Comparison of ENCODE assay signal across 22 cellular contexts in genomic region chr3:108209579-108209978, GRCh38.
DNase-seq lines count a peak whose midpoint lies in the region; ATAC-seq lines count a peak whose summit lies in the region.
"Had no signal": no experiment of that assay in that cellular context is flagged by ENCODE, and none has a peak within 500 bp of the region (broad histone marks: within the 10 kb centered on the region; RNA-seq: fewer than 3 reads in every experiment).

No MANE protein-coding gene starts in this region.

- no peak overlapping the region for H3K4me3 Mint-ChIP-seq in memory B cell
- H3K4me3 Mint-ChIP-seq: activated CD4-positive, alpha-beta T cell treated with anti-CD3 and anti-CD28 coated beads, Interleukin-2, amount 10 ng/mL, durations not matched to agents 7 days and 5 days; natural killer cell treated with Interleukin-12 subunit alpha and Interleukin-12 subunit beta and Interleukin-15 and Interleukin-18, amount 100 ng/mL, for 72 hours; stimulated activated naive CD8-positive, alpha-beta T cell treated with anti-CD3 and anti-CD28 coated beads, Interleukin-15, amount 100 ng/mL, for 72 hours had no signal

- H3K4me1 Mint-ChIP-seq in memory B cell: peaks cover 20% of the 10 kb centered on the region

- in situ Hi-C loops in KBM-7 (cut with MboI; ENCODE audit: low pct_unique_long_range_greater_than_20kb, low sequenced_read_pairs): no loop called here

- peak; percentile 46 for ATAC-seq in GM18861 (IDR thresholded peaks at IDR 0.05; ENCODE audit: unreplicated experiment)
- ATAC-seq in GM21619 (IDR thresholded peaks at IDR 0.05; ENCODE audit: unreplicated experiment): peak; percentile 49
- ATAC-seq in HG03095 (IDR thresholded peaks at IDR 0.05; ENCODE audit: unreplicated experiment): peak; percentile 46
- no peak for ATAC-seq in memory B cell (ENCODE audit: low read depth)
- ATAC-seq: gastrocnemius medialis; natural killer cell treated with Interleukin-12 subunit alpha and Interleukin-12 subunit beta and Interleukin-15 and Interleukin-18, amount 100 ng/mL, for 72 hours had no signal

- H3K27ac Mint-ChIP-seq in memory B cell: peak overlapping the region; percentile 41
- H3K27ac Mint-ChIP-seq: activated CD4-positive, alpha-beta T cell treated with anti-CD3 and anti-CD28 coated beads, Interleukin-2, amount 10 ng/mL, durations not matched to agents 7 days and 5 days; natural killer cell treated with Interleukin-12 subunit alpha and Interleukin-12 subunit beta and Interleukin-15 and Interleukin-18, amount 100 ng/mL, for 72 hours; progenitor cell of endocrine pancreas; stimulated activated naive CD8-positive, alpha-beta T cell treated with anti-CD3 and anti-CD28 coated beads, Interleukin-15, amount 100 ng/mL, for 72 hours had no signal

- no peaks in the 10 kb centered on the region for H3K27me3 Mint-ChIP-seq in memory B cell
- H3K27me3 Mint-ChIP-seq: activated CD4-positive, alpha-beta T cell treated with anti-CD3 and anti-CD28 coated beads, Interleukin-2, amount 10 ng/mL, durations not matched to agents 7 days and 5 days; natural killer cell treated with Interleukin-12 subunit alpha and Interleukin-12 subunit beta and Interleukin-15 and Interleukin-18, amount 100 ng/mL, for 72 hours; progenitor cell of endocrine pancreas; stimulated activated naive CD8-positive, alpha-beta T cell treated with anti-CD3 and anti-CD28 coated beads, Interleukin-15, amount 100 ng/mL, for 72 hours had no signal

- DNase-seq in memory B cell (ENCODE audit: low spot score in 2 of 2): no peak
- DNase-seq in KBM-7: no peak
- DNase-seq in NCI-H510A treated with DMSO at 0.1 percent for 48 hours (lab: John Stamatoyannopoulos, UW): no peak
- DNase-seq in superior temporal gyrus (ENCODE audit: extremely low spot score): no peak
- DNase-seq in DMS 273 (lab: John Stamatoyannopoulos, UW; ENCODE audit: unreplicated experiment): no peak
- DNase-seq: activated CD4-positive, alpha-beta T cell treated with anti-CD3 and anti-CD28 coated beads, Interleukin-2, amount 10 ng/mL, durations not matched to agents 7 days and 5 days; activated gamma-delta T cell treated with Interleukin-2 at 50 U/mL for 16 hours; amygdala; caudate nucleus; gastrocnemius medialis; H7; NCI-H146; NCI-H2171 treated with DMSO at 0.1 percent for 48 hours; SHP77 treated with DMSO at 0.1 percent for 48 hours; stimulated activated CD4-positive, alpha-beta T cell treated with anti-CD3 and anti-CD28 coated beads, Interleukin-1b, Interleukin-23, amount 100 ng/mL, for 48 hours; stimulated activated naive CD8-positive, alpha-beta T cell treated with anti-CD3 and anti-CD28 coated beads, Interleukin-15, amount 100 ng/mL, for 72 hours; upper lobe of left lung had no signal

- no peaks in the 10 kb centered on the region for H3K9me3 Mint-ChIP-seq in memory B cell
- H3K9me3 Mint-ChIP-seq: natural killer cell treated with Interleukin-12 subunit alpha and Interleukin-12 subunit beta and Interleukin-15 and Interleukin-18, amount 100 ng/mL, for 72 hours; stimulated activated naive CD8-positive, alpha-beta T cell treated with anti-CD3 and anti-CD28 coated beads, Interleukin-15, amount 100 ng/mL, for 72 hours had no signal

- peaks cover 46% of the 10 kb centered on the region for H3K36me3 Mint-ChIP-seq in memory B cell
